ENCODE assay signal across 1 cellular context in the genomic region with DNA sequence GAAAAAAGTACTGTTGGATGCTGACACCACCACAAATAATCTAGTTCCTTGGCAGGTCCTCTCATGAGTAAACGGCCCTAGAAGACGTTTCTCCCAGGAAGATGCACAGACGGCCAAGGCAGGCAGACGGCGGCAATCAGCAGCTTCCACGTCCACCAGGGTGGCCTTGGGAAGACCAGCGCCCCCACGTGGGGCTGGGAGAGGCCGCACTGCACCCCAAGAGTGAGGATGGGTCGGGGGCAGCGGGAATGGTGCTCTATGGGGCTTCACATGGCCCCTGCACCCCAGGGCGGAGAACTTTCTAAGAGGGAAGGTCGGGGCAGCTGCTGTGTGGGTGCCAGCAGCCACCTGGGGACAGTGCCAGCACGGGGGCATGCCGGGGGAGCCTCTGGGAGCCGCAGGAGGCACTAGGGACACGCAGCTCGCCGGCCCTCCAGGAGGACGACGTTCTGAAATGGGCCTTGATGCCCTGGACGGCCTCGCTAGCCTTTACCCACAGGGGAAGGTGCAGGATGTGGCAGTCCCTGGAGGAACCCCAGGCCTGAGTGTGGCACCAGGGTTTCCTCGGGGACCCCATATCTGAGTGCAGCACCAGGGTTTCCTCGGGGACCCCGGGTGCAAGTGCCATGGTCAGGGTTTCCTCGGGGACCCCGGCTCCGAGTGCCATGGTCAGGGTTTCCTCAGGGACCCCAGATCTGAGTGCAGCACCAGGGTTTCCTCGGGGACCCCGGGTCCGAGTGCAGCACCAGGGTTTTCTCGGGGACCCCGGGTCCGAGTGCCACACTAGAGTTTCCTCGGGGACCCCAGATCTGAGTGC.
TF ChIP-seq lines count a peak whose summit lies in the region.

No MANE protein-coding gene starts in this region.

TF ChIP-seq in WTC11, 78 proteins besides CTCF, POLR2A, EP300 and RAD21:
- TF ChIP-seq IRF2 (CRISPR knock-in tag; IDR thresholded peaks at IDR 0.05; ENCODE audit: borderline replicate concordance, low read depth), result no peak
- TF ChIP-seq NR2C2 (CRISPR knock-in tag; IDR thresholded peaks at IDR 0.05), result no peak
